22 cellular contexts compared by ENCODE assay signal in genomic region chr9:26561928-26562327, GRCh38.
DNase-seq lines count a peak whose midpoint lies in the region; ATAC-seq lines count a peak whose summit lies in the region.
"Had no signal": no experiment of that assay in that cellular context is flagged by ENCODE, and none has a peak within 500 bp of the region (broad histone marks: within the 10 kb centered on the region; RNA-seq: fewer than 3 reads in every experiment).

No MANE protein-coding gene starts in this region.

- DNase-seq in GF-D8 (lab: John Stamatoyannopoulos, UW): no peak
- no peak for DNase-seq in NOMO-1 treated with dmso at 0.1 percent for 144 hours (lab: John Stamatoyannopoulos, UW; ENCODE audit: unreplicated experiment)
- no peak for DNase-seq in stimulated activated CD4-positive, alpha-beta T cell treated with anti-CD3 and anti-CD28 coated beads, Interleukin-2, amount 100 ng/mL, for 48 hours
- DNase-seq: Calu3; CD4-positive, alpha-beta memory T cell; DMS79; H9; KG1; NCI-H1048; NCI-H1436 treated with DMSO at 0.1 percent for 48 hours; NCI-H2029 treated with DMSO at 0.1 percent for 48 hours; NCI-H510A; NCI-H82; T-cell; T-helper 9 cell had no signal

- peak; percentile 92 for ATAC-seq in GM18868 (IDR thresholded peaks at IDR 0.05; ENCODE audit: unreplicated experiment)
- peak; percentile 70 for ATAC-seq in GM21717 (IDR thresholded peaks at IDR 0.05; ENCODE audit: unreplicated experiment)
- ATAC-seq in HG03439 (IDR thresholded peaks at IDR 0.05; ENCODE audit: unreplicated experiment): peak; percentile 76
- ATAC-seq in GM21447 (IDR thresholded peaks at IDR 0.05; ENCODE audit: unreplicated experiment): no peak
- ATAC-seq: HepG2, Panc1, Right ventricle myocardium inferior, T-cell had no signal
